In genomic region chr9:111484564-111484878, GRCh38 we compare ENCODE assay signal across 8 cellular contexts. TPM values are rescaled to one million over a fixed set of nuclear protein-coding genes. Genes with fewer than 3 reads are reported as not detected.
DNase-seq lines count a peak whose midpoint lies in the region; ATAC-seq and TF ChIP-seq lines count a peak whose summit lies in the region.

No MANE protein-coding gene starts in this region.

- WGBS in GM23248 (ENCODE audit: low coverage in 1 of 2, low lambda C conversion rate in 2 of 2, missing lambda C conversion rate in 2 of 2), 2 experiments, result 1 to 4% methylated on average over 4 of the region's 4 CpGs
- WGBS in suprapubic skin, result 3% methylated on average over 4 of the region's 4 CpGs

- DNase-seq in AG04450 (ENCODE audit: low read depth, low spot score) (no peak), GM23248 (no peak), inferior parietal cortex (ENCODE audit: extremely low spot score) (peak; percentile 23), suprapubic skin (ENCODE audit: low spot score in 2 of 2) (no peak), retina (no peak), NCI-H226 (no peak)
- DNase-seq in activated T-helper 2 cell treated with anti-CD3 and anti-CD28 coated beads, Interferon-gamma antibody, Interleukin-2, Interleukin-4, amounts not matched to agents 10 μg/mL and 5 μg/mL and 100 μg/mL, durations not matched to agents 14 hours and 24 hours and 36 hours (ENCODE audit: low spot score), result no peak

- H2AFZ ChIP-seq in GM23248, result peak overlapping the region; percentile 92

- no peak for TF ChIP-seq CTCF in AG04450 (IDR thresholded peaks at IDR 0.05; ENCODE audit: low read depth, low read length)
- no peak for TF ChIP-seq CTCF in suprapubic skin (IDR thresholded peaks at IDR 0.05)

- peak overlapping the region; percentile 93 for H3K4me2 ChIP-seq in GM23248 (ENCODE audit: unreplicated experiment)

- POLR2A ChIA-PET in AG04450 (lab: Yijun Ruan, JAX), result interaction anchor here (0.9 kb wide), 1 partner anchor 14 kb away, joined by 4 read pairs; no protein-coding TSS in a partner anchor

- intact Hi-C loops in activated T-helper 2 cell treated with anti-CD3 and anti-CD28 coated beads, Interferon-gamma antibody, Interleukin-2, Interleukin-4, amounts not matched to agents 10 μg/mL and 5 μg/mL and 100 μg/mL, durations not matched to agents 14 hours and 24 hours and 36 hours (cut with micrococcal nuclease), result loop anchor here (2.0 to 5.0 kb wide), 5 partner anchors 40 to 1227 kb away; partner anchors contain the start of genes DNAJC25, PTGR1, TXN and ZNF483

- H3K27ac Mint-ChIP-seq in activated T-helper 2 cell treated with anti-CD3 and anti-CD28 coated beads, Interferon-gamma antibody, Interleukin-2, Interleukin-4, amounts not matched to agents 10 μg/mL and 5 μg/mL and 100 μg/mL, durations not matched to agents 14 hours and 24 hours and 36 hours, result peak overlapping the region; percentile 82

- peaks cover 16% of the 10 kb centered on the region for H3K36me3 Mint-ChIP-seq in activated T-helper 2 cell treated with anti-CD3 and anti-CD28 coated beads, Interferon-gamma antibody, Interleukin-2, Interleukin-4, amounts not matched to agents 10 μg/mL and 5 μg/mL and 100 μg/mL, durations not matched to agents 14 hours and 24 hours and 36 hours (ENCODE audit: low read depth)

- H3K9me2 ChIP-seq in GM23248 (ENCODE audit: insufficient read depth), result no peaks in the 10 kb centered on the region

- no peaks in the 10 kb centered on the region for H4K20me1 ChIP-seq in GM23248 (ENCODE audit: insufficient read depth)

- no peaks in the 10 kb centered on the region for H3K27me3 ChIP-seq in AG04450 (ENCODE audit: control insufficient read depth, insufficient read depth, low read length)
- no peaks in the 10 kb centered on the region for H3K27me3 ChIP-seq in GM23248 (replicated peaks; ENCODE audit: insufficient read depth)
- no peaks in the 10 kb centered on the region for H3K27me3 ChIP-seq in suprapubic skin

- peak overlapping the region; percentile 84 for H3K4me3 Mint-ChIP-seq in activated T-helper 2 cell treated with anti-CD3 and anti-CD28 coated beads, Interferon-gamma antibody, Interleukin-2, Interleukin-4, amounts not matched to agents 10 μg/mL and 5 μg/mL and 100 μg/mL, durations not matched to agents 14 hours and 24 hours and 36 hours (ENCODE audit: low read depth)

- H3K79me2 ChIP-seq in GM23248 (ENCODE audit: insufficient read depth), result peaks cover 36% of the 10 kb centered on the region

- peaks cover 11% of the 10 kb centered on the region for H3K27me3 Mint-ChIP-seq in activated T-helper 2 cell treated with anti-CD3 and anti-CD28 coated beads, Interferon-gamma antibody, Interleukin-2, Interleukin-4, amounts not matched to agents 10 μg/mL and 5 μg/mL and 100 μg/mL, durations not matched to agents 14 hours and 24 hours and 36 hours (ENCODE audit: low read depth)

- TF ChIP-seq EP300 in suprapubic skin (IDR thresholded peaks at IDR 0.05), result no peak

- H3K9me3 ChIP-seq in AG04450 (ENCODE audit: control insufficient read depth, insufficient read depth, low read length), result no peaks in the 10 kb centered on the region; the same call in 1 of the 2 replicates
- H3K9me3 ChIP-seq in GM23248 (ENCODE audit: low read depth), result no peaks in the 10 kb centered on the region
- H3K9me3 ChIP-seq in suprapubic skin, result no peaks in the 10 kb centered on the region

- H3K9me3 Mint-ChIP-seq in activated T-helper 2 cell treated with anti-CD3 and anti-CD28 coated beads, Interferon-gamma antibody, Interleukin-2, Interleukin-4, amounts not matched to agents 10 μg/mL and 5 μg/mL and 100 μg/mL, durations not matched to agents 14 hours and 24 hours and 36 hours, result no peaks in the 10 kb centered on the region

- H3K4me1 ChIP-seq in GM23248 (ENCODE audit: insufficient read depth) (peaks cover 8% of the 10 kb centered on the region; the same call in 1 of the 2 replicates), suprapubic skin (peaks cover 25% of the 10 kb centered on the region)

- H3K4me3 ChIP-seq in AG04450 (ENCODE audit: low read depth, low read length), result peak overlapping the region; percentile 85
- H3K4me3 ChIP-seq in GM23248, result peak overlapping the region; percentile 83
- peak overlapping the region; percentile 95 for H3K4me3 ChIP-seq in suprapubic skin

- ATAC-seq in HG02938 (IDR thresholded peaks at IDR 0.05; ENCODE audit: unreplicated experiment), result no peak

- CTCF ChIA-PET in AG04450 (lab: Charles Lee), result no interaction called here

- no peak for TF ChIP-seq POLR2A in suprapubic skin (IDR thresholded peaks at IDR 0.05)

- H3F3A ChIP-seq in GM23248 (ENCODE audit: insufficient read depth), result peaks cover 29% of the 10 kb centered on the region

- peaks cover 21% of the 10 kb centered on the region for H3K4me1 Mint-ChIP-seq in activated T-helper 2 cell treated with anti-CD3 and anti-CD28 coated beads, Interferon-gamma antibody, Interleukin-2, Interleukin-4, amounts not matched to agents 10 μg/mL and 5 μg/mL and 100 μg/mL, durations not matched to agents 14 hours and 24 hours and 36 hours (ENCODE audit: low read depth)

- H3K36me3 ChIP-seq in GM23248 (ENCODE audit: low read depth), result no peaks in the 10 kb centered on the region
- H3K36me3 ChIP-seq in suprapubic skin, result no peaks in the 10 kb centered on the region

- peak overlapping the region; percentile 99 for H3K9ac ChIP-seq in GM23248

- H3K27ac ChIP-seq in AG04450 (ENCODE audit: low read depth, low read length), result peak overlapping the region; percentile 75
- peak overlapping the region; percentile 96 for H3K27ac ChIP-seq in GM23248
- peak overlapping the region; percentile 99 for H3K27ac ChIP-seq in suprapubic skin

- in situ Hi-C loops in GM23248 (cut with MboI), result no loop called here

RNA-seq across cellular contexts. Expression of gene ECPAS, which starts 0.3 kb away (rescaled TPM):
- polyA plus RNA-seq in AG04450 (2011; rRNA removed) (61.2 and 64.0 TPM in 2 replicates), GM23248 (2016; fragmentation: Nextera tagmentation; extraction: Ambion mirVana) (32.0 and 32.9 TPM in 2 replicates)
- 165 and 183 TPM in 2 replicates for polyA minus RNA-seq in AG04450 (2011; rRNA and poly(A)+ RNA removed)
- total RNA-seq in GM23248 (2014; rRNA removed; shearing (Covaris generic)), result 51.1 and 65.3 TPM in 2 replicates
- total RNA-seq in activated T-helper 2 cell treated with anti-CD3 and anti-CD28 coated beads, Interferon-gamma antibody, Interleukin-2, Interleukin-4, amounts not matched to agents 10 μg/mL and 5 μg/mL and 100 μg/mL, durations not matched to agents 14 hours and 24 hours and 36 hours, result 96.8 and 107 TPM in 2 replicates
- total RNA-seq in suprapubic skin, result 10 to 100 TPM; 59.4 to 98.4 (median 86.3) TPM

RNA-seq across cellular contexts. Expression of gene ZNF483, which starts 40.5 kb away (rescaled TPM):
- polyA plus RNA-seq in AG04450 (2011; rRNA removed) (1.0 and 1.5 TPM in 2 replicates), GM23248 (2016; fragmentation: Nextera tagmentation; extraction: Ambion mirVana) (0.18 and 0.49 TPM in 2 replicates)
- polyA minus RNA-seq in AG04450 (2011; rRNA and poly(A)+ RNA removed), result 2.6 and 4.4 TPM in 2 replicates
- 0.25 and 0.32 TPM in 2 replicates for total RNA-seq in GM23248 (2014; rRNA removed; shearing (Covaris generic))
- 3.1 and 3.2 TPM in 2 replicates for total RNA-seq in activated T-helper 2 cell treated with anti-CD3 and anti-CD28 coated beads, Interferon-gamma antibody, Interleukin-2, Interleukin-4, amounts not matched to agents 10 μg/mL and 5 μg/mL and 100 μg/mL, durations not matched to agents 14 hours and 24 hours and 36 hours
- 1 to 10 TPM; 1.4 to 4.5 (median 2.5) TPM for total RNA-seq in suprapubic skin
